15 cellular contexts compared by ENCODE assay signal in the genomic region with DNA sequence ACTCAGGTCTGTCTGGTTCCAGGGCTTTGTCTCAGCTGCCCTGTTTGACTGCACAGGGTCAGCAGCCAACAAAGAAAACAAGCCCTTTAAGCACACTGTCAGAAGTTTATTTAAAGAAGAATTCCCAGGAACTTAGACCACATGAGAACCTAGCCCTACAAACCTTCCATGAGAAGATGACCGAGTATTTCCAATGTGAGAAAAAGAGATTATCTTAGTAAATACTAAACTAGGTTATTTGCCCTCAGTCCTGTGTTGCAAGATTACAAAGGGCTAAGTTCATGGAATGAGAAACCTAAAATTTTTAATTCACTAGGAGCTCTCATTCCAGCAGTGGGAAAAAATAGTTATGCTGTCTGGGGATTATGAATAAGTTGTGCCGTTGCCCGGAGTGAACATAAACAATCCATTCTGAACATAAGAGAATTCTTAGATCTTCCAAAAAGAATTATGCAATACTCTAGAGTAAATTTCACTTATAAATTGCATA. TPM values are rescaled to one million over a fixed set of nuclear protein-coding genes. Genes with fewer than 3 reads are reported as not detected.
DNase-seq lines count a peak whose midpoint lies in the region; ATAC-seq, FAIRE-seq and TF ChIP-seq lines count a peak whose summit lies in the region.
"Had no signal": no experiment of that assay in that cellular context is flagged by ENCODE, and none has a peak within 500 bp of the region (broad histone marks: within the 10 kb centered on the region; RNA-seq: fewer than 3 reads in every experiment).

No MANE protein-coding gene starts in this region.

- H3K27me3 ChIP-seq in brain microvascular endothelial cell (replicated peaks) (no peaks in the 10 kb centered on the region), sigmoid colon (no peaks in the 10 kb centered on the region), small intestine (ENCODE audit: control insufficient read depth in 2 of 2, insufficient read depth in 2 of 2, low read length in 2 of 2) (no peaks in the 10 kb centered on the region)

- intact Hi-C loops in sigmoid colon (cut with DNase I), result loop anchor here (5.0 kb wide), 1 partner anchor 39 kb away; no protein-coding TSS in a partner anchor

- H3K4me1 ChIP-seq in sigmoid colon (peaks cover 0 to 21% (median 15%) of the 10 kb centered on the region in 4 donors), small intestine (ENCODE audit: control insufficient read depth in 2 of 2, insufficient read depth in 1 of 2, low read depth in 1 of 2, low read length in 1 of 2) (no peaks in the 10 kb centered on the region)
- H3K4me1 ChIP-seq: parathyroid adenoma had no signal

- TF ChIP-seq POLR2A in sigmoid colon (IDR thresholded peaks at IDR 0.05), result no peak

- no peaks in the 10 kb centered on the region for H3K36me3 ChIP-seq in brain microvascular endothelial cell (replicated peaks)
- peaks cover 0 to 4% (median 0%) of the 10 kb centered on the region in 4 donors for H3K36me3 ChIP-seq in sigmoid colon
- peaks cover 0 to 3% of the 10 kb centered on the region in 2 donors for H3K36me3 ChIP-seq in small intestine (ENCODE audit: control insufficient read depth in 2 of 2, insufficient read depth in 2 of 2, low read length in 2 of 2)

- no peak for TF ChIP-seq EP300 in sigmoid colon (IDR thresholded peaks at IDR 0.05)

- in situ Hi-C loops in brain microvascular endothelial cell (cut with HindIII; ENCODE audit: low pct_ligation_motif_present, low sequenced_read_pairs), result loop anchor here (25.0 kb wide), 1 partner anchor 404 kb away; no protein-coding TSS in a partner anchor

- H3K9me3 ChIP-seq in sigmoid colon (no peaks in the 10 kb centered on the region), small intestine (ENCODE audit: control insufficient read depth, low read depth) (no peaks in the 10 kb centered on the region)

- no peak overlapping the region for H3K4me3 ChIP-seq in brain microvascular endothelial cell (ENCODE audit: low read depth, low read length)
- no peak overlapping the region for H3K4me3 ChIP-seq in sigmoid colon
- H3K4me3 ChIP-seq in small intestine (ENCODE audit: low read depth in 1 of 2, low read length in 2 of 2), result no peak overlapping the region

- WGBS in sigmoid colon, 2 donors, result 76 to 84% methylated on average over 3 of the region's 3 CpGs
- WGBS in small intestine, 3 donors, result 62 to 87% (median 84%) methylated on average over 3 of the region's 3 CpGs

- TF ChIP-seq CTCF in brain microvascular endothelial cell (IDR thresholded peaks at IDR 0.05; ENCODE audit: low read depth, low read length, missing control alignments), result no peak
- no peak for TF ChIP-seq CTCF in sigmoid colon (IDR thresholded peaks at IDR 0.05)

- DNase-seq in EL (peak; percentile 41), brain microvascular endothelial cell (peak; percentile 72), hepatic stellate cell (ENCODE audit: low spot score) (peak; percentile 50), sigmoid colon (no peak), HTR-8/SVneo (ENCODE audit: insufficient read length, low spot score) (no peak), small intestine (no peak), UCSD-AML1 (lab: John Stamatoyannopoulos, UW; ENCODE audit: unreplicated experiment) (no peak)
- DNase-seq: CD4-positive, alpha-beta T cell; effector memory CD4-positive, alpha-beta T cell; H9; stimulated activated CD4-positive, alpha-beta T cell treated with anti-CD3 and anti-CD28 coated beads, Interleukin-4, amount 100 ng/mL, for 1 hour; stimulated activated naive B cell treated with anti-CD40 and anti-IgM and Interleukin-4, amounts not matched to agents 10 μg/mL and 1 μg/mL and 100 μg/mL, for 72 hours had no signal

- H3K27ac ChIP-seq in brain microvascular endothelial cell (peak overlapping the region; percentile 67), sigmoid colon (peak overlapping the region in 3 of 4 donors; percentile 52 to 73 (median 64)), small intestine (ENCODE audit: low read depth in 1 of 2, low read length in 1 of 2) (no peak overlapping the region)
- H3K27ac ChIP-seq: parathyroid adenoma had no signal

- FAIRE-seq in HTR-8/SVneo (lab: Jason Lieb, UNC) (no peak), small intestine (lab: Jason Lieb, UNC) (no peak)
- FAIRE-seq: G401.6 had no signal

- ATAC-seq in GM19023 (IDR thresholded peaks at IDR 0.05; ENCODE audit: unreplicated experiment), result no peak
- ATAC-seq: stimulated activated naive B cell treated with anti-CD40 and anti-IgM and Interleukin-4, amounts not matched to agents 10 μg/mL and 1 μg/mL and 100 μg/mL, for 72 hours had no signal

RNA-seq across cellular contexts. Expression of a gene that starts 46.7 kb away (rescaled TPM):
- total RNA-seq in sigmoid colon, result 10 to 100 TPM; 14.1 to 17.8 (median 15.9) TPM
- polyA plus RNA-seq in sigmoid colon, result 1 to 10 TPM; 1.8 to 8.3 (median 2.8) TPM
- 1 to 10 TPM; 1.4 to 8.4 (median 2.7) TPM for polyA plus RNA-seq in small intestine

Comparison
In these comparisons a context has a peak if more than half of its experiments do, and no peak if none do; other contexts are left out.
1. DNase-seq: peak in EL (single experiment), brain microvascular endothelial cell (single experiment) and hepatic stellate cell (single experiment); none in sigmoid colon (single experiment), HTR-8/SVneo (single experiment), small intestine (single experiment) and UCSD-AML1 (single experiment).
2. H3K27ac ChIP-seq: peak in brain microvascular endothelial cell (single experiment) and sigmoid colon (3 of 4); none in small intestine (0 of 2).